In genomic region chr16:83845263-83845662, GRCh38 we compare ENCODE assay signal across 1 cellular context.
TF ChIP-seq lines count a peak whose summit lies in the region.

No MANE protein-coding gene starts in this region.

TF ChIP-seq in H1, 55 proteins besides CTCF, POLR2A, EP300 and RAD21:
- no peak for TF ChIP-seq ASH2L (IDR thresholded peaks at IDR 0.05; ENCODE audit: low read length)
- no peak for TF ChIP-seq CEBPB (IDR thresholded peaks at IDR 0.05; ENCODE audit: low read depth, low read length)
- TF ChIP-seq FOSL1 (IDR thresholded peaks at IDR 0.05; ENCODE audit: insufficient read depth, low read depth, low read length) = no peak
- TF ChIP-seq ATF3 (IDR thresholded peaks at IDR 0.05; ENCODE audit: insufficient read depth, low read depth, low read length) = no peak
- TF ChIP-seq CREB1 (IDR thresholded peaks at IDR 0.05) = no peak
- no peak for TF ChIP-seq POLR2AphosphoS5 (IDR thresholded peaks at IDR 0.05; ENCODE audit: low read depth, low read length)
- TF ChIP-seq TBP (IDR thresholded peaks at IDR 0.05; ENCODE audit: low read depth, low read length) = no peak
- TF ChIP-seq SIRT6 (IDR thresholded peaks at IDR 0.05; ENCODE audit: low read length) = no peak
- TF ChIP-seq HDAC6 (IDR thresholded peaks at IDR 0.05; ENCODE audit: low read depth, low read length) = no peak
- TF ChIP-seq MAX (IDR thresholded peaks at IDR 0.05) = no peak
- TF ChIP-seq NANOG (IDR thresholded peaks at IDR 0.05; ENCODE audit: insufficient read depth, low read depth, low read length, poor library complexity, severe bottlenecking) = no peak
- TF ChIP-seq POU5F1 (IDR thresholded peaks at IDR 0.05; ENCODE audit: low read depth, low read length) = no peak
TF ChIP-seq in H1: peak in this region for 0.
